Comparison of ENCODE assay signal across 10 cellular contexts in the genomic region with DNA sequence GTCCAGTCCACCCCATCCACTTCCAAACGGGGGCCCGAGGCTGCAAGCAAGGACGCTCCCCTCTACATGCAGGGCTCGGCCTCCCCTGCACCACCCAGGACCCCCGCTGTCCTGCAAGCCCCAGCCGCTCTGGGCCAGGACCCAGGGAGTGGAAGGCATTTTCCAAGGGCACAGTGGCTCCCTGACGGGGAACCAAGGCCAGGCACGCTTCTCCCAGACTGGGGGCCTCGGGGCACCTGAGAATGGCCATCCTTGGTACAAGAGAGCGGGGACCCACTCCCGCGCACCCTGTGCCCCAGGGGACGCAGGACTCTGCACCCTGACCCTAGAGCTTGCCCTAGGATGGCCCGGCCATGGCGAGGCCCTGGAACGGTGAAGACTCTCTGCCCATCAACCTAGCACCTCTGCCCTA. TPM values are rescaled to one million over a fixed set of nuclear protein-coding genes. Genes with fewer than 3 reads are reported as not detected.
DNase-seq lines count a peak whose midpoint lies in the region; ATAC-seq, FAIRE-seq and TF ChIP-seq lines count a peak whose summit lies in the region.
"Had no signal": no experiment of that assay in that cellular context is flagged by ENCODE, and none has a peak within 500 bp of the region (broad histone marks: within the 10 kb centered on the region; RNA-seq: fewer than 3 reads in every experiment).

No MANE protein-coding gene starts in this region.

- FAIRE-seq in GM19239 (lab: Jason Lieb, UNC): no peak

- peaks cover 3% of the 10 kb centered on the region for H3K9me3 Mint-ChIP-seq in T-helper 2 cell treated with Interferon-gamma antibody and Interleukin-4, amounts not matched to agents 5 μg/mL and 100 μg/mL, for 36 hours
- no peaks in the 10 kb centered on the region for H3K9me3 Mint-ChIP-seq in activated T-helper 2 cell treated with anti-CD3 and anti-CD28 coated beads, Interferon-gamma antibody, Interleukin-2, Interleukin-4, amounts not matched to agents 10 μg/mL and 5 μg/mL and 100 μg/mL, durations not matched to agents 14 hours and 24 hours and 36 hours
- H3K9me3 Mint-ChIP-seq: memory B cell had no signal

- H3K9me3 ChIP-seq in liver (ENCODE audit: control insufficient read depth in 4 of 4, low read length in 3 of 4): no peaks in the 10 kb centered on the region

- H3K4me3 ChIP-seq in liver (ENCODE audit: low read depth in 1 of 3, low read length in 3 of 3): peak overlapping the region in 1 of 3 donors; percentile 28

- intact Hi-C loops in activated T-helper 2 cell treated with anti-CD3 and anti-CD28 coated beads, Interferon-gamma antibody, Interleukin-2, Interleukin-4, amounts not matched to agents 10 μg/mL and 5 μg/mL and 100 μg/mL, durations not matched to agents 14 hours and 24 hours and 36 hours (cut with micrococcal nuclease): loop anchor here (10.0 kb wide), 1 partner anchor 619 kb away; no protein-coding TSS in a partner anchor

- WGBS in liver: 95% methylated on average over 16 of the region's 16 CpGs

- no peak overlapping the region for H3K27ac Mint-ChIP-seq in T-helper 2 cell treated with Interferon-gamma antibody and Interleukin-4, amounts not matched to agents 5 μg/mL and 100 μg/mL, for 36 hours
- no peak overlapping the region for H3K27ac Mint-ChIP-seq in activated T-helper 2 cell treated with anti-CD3 and anti-CD28 coated beads, Interferon-gamma antibody, Interleukin-2, Interleukin-4, amounts not matched to agents 10 μg/mL and 5 μg/mL and 100 μg/mL, durations not matched to agents 14 hours and 24 hours and 36 hours
- H3K27ac Mint-ChIP-seq: memory B cell had no signal

- DNase-seq in T-helper 2 cell treated with Interferon-gamma antibody and Interleukin-4, amounts not matched to agents 5 μg/mL and 100 μg/mL, for 36 hours (ENCODE audit: low spot score): no peak
- DNase-seq in T-helper 2 cell (no peak), AG08395 (ENCODE audit: low spot score) (no peak), GM19239 (ENCODE audit: insufficient read length, low spot score) (no peak), occipital lobe (lab: John Stamatoyannopoulos, UW) (no peak)
- no peak for DNase-seq in activated T-helper 2 cell treated with anti-CD3 and anti-CD28 coated beads, Interferon-gamma antibody, Interleukin-2, Interleukin-4, amounts not matched to agents 10 μg/mL and 5 μg/mL and 100 μg/mL, durations not matched to agents 14 hours and 24 hours and 36 hours (ENCODE audit: low spot score)
- DNase-seq in stimulated activated naive CD8-positive, alpha-beta T cell treated with anti-CD3 and anti-CD28 coated beads, Interleukin-15, Interleukin-2, amounts not matched to agents 100 U/mL and 50 U/mL, for 24 hours: no peak

- H3K27me3 ChIP-seq in liver (ENCODE audit: control insufficient read depth in 4 of 4, insufficient read depth in 4 of 4, low read length in 3 of 4): no peaks in the 10 kb centered on the region

- TF ChIP-seq RAD21 in liver (IDR thresholded peaks at IDR 0.05): no peak

- no peak overlapping the region for H3K27ac ChIP-seq in liver (ENCODE audit: low read depth in 1 of 2, low read length in 2 of 2)
- H3K27ac ChIP-seq: KMS-11 had no signal

- H3K36me3 Mint-ChIP-seq in T-helper 2 cell treated with Interferon-gamma antibody and Interleukin-4, amounts not matched to agents 5 μg/mL and 100 μg/mL, for 36 hours (ENCODE audit: low read depth): peaks cover 3% of the 10 kb centered on the region
- H3K36me3 Mint-ChIP-seq in activated T-helper 2 cell treated with anti-CD3 and anti-CD28 coated beads, Interferon-gamma antibody, Interleukin-2, Interleukin-4, amounts not matched to agents 10 μg/mL and 5 μg/mL and 100 μg/mL, durations not matched to agents 14 hours and 24 hours and 36 hours (ENCODE audit: low read depth): peaks cover 1% of the 10 kb centered on the region
- H3K36me3 Mint-ChIP-seq: memory B cell had no signal

- H3K4me3 Mint-ChIP-seq in T-helper 2 cell treated with Interferon-gamma antibody and Interleukin-4, amounts not matched to agents 5 μg/mL and 100 μg/mL, for 36 hours: peak overlapping the region; percentile 85
- H3K4me3 Mint-ChIP-seq in activated T-helper 2 cell treated with anti-CD3 and anti-CD28 coated beads, Interferon-gamma antibody, Interleukin-2, Interleukin-4, amounts not matched to agents 10 μg/mL and 5 μg/mL and 100 μg/mL, durations not matched to agents 14 hours and 24 hours and 36 hours (ENCODE audit: low read depth): peak overlapping the region; percentile 41

- H3K4me1 ChIP-seq in liver (ENCODE audit: control insufficient read depth in 4 of 4, insufficient read depth in 4 of 4, low read length in 3 of 4): peaks cover 0 to 8% (median 2%) of the 10 kb centered on the region in 4 donors

- no peaks in the 10 kb centered on the region for H3K36me3 ChIP-seq in liver (ENCODE audit: control insufficient read depth in 4 of 4, insufficient read depth in 3 of 4, low read depth in 1 of 4, low read length in 3 of 4)

- no peak overlapping the region for H3K9ac ChIP-seq in liver (ENCODE audit: low read depth in 1 of 2, low read length in 2 of 2)
- H3K9ac ChIP-seq: KMS-11 had no signal

- H3K4me1 Mint-ChIP-seq in T-helper 2 cell treated with Interferon-gamma antibody and Interleukin-4, amounts not matched to agents 5 μg/mL and 100 μg/mL, for 36 hours (ENCODE audit: low read depth): peaks cover 12% of the 10 kb centered on the region
- peaks cover 8% of the 10 kb centered on the region for H3K4me1 Mint-ChIP-seq in activated T-helper 2 cell treated with anti-CD3 and anti-CD28 coated beads, Interferon-gamma antibody, Interleukin-2, Interleukin-4, amounts not matched to agents 10 μg/mL and 5 μg/mL and 100 μg/mL, durations not matched to agents 14 hours and 24 hours and 36 hours (ENCODE audit: low read depth)
- H3K4me1 Mint-ChIP-seq: memory B cell had no signal

- no peak for TF ChIP-seq CTCF in liver (IDR thresholded peaks at IDR 0.05; ENCODE audit: low read depth, low read length, missing input control)

- ATAC-seq in stimulated activated naive CD8-positive, alpha-beta T cell treated with anti-CD3 and anti-CD28 coated beads, Interleukin-15, Interleukin-2, amounts not matched to agents 100 U/mL and 50 U/mL, for 24 hours: peak; percentile 5

- H3K27me3 Mint-ChIP-seq in T-helper 2 cell treated with Interferon-gamma antibody and Interleukin-4, amounts not matched to agents 5 μg/mL and 100 μg/mL, for 36 hours (ENCODE audit: low read depth): peaks cover 50% of the 10 kb centered on the region
- peaks cover 39% of the 10 kb centered on the region for H3K27me3 Mint-ChIP-seq in activated T-helper 2 cell treated with anti-CD3 and anti-CD28 coated beads, Interferon-gamma antibody, Interleukin-2, Interleukin-4, amounts not matched to agents 10 μg/mL and 5 μg/mL and 100 μg/mL, durations not matched to agents 14 hours and 24 hours and 36 hours (ENCODE audit: low read depth)

TF ChIP-seq in liver, 16 proteins besides CTCF, POLR2A, EP300 and RAD21:
- TF ChIP-seq, protein P1, sequence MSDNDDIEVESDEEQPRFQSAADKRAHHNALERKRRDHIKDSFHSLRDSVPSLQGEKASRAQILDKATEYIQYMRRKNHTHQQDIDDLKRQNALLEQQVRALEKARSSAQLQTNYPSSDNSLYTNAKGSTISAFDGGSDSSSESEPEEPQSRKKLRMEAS (IDR thresholded peaks at IDR 0.05): peak; percentile 9
- no peak for TF ChIP-seq SP1 (IDR thresholded peaks at IDR 0.05)

RNA-seq across cellular contexts. Expression of a gene that starts 0.5 kb away (rescaled TPM):
- 8.3 and 10.1 TPM in 2 replicates for total RNA-seq in activated T-helper 2 cell treated with anti-CD3 and anti-CD28 coated beads, Interferon-gamma antibody, Interleukin-2, Interleukin-4, amounts not matched to agents 10 μg/mL and 5 μg/mL and 100 μg/mL, durations not matched to agents 14 hours and 24 hours and 36 hours
- total RNA-seq in liver (1 to 10 TPM; 4.7 to 9.4 TPM), occipital lobe (49.0 TPM)
- polyA plus RNA-seq in liver: under 1 TPM; 0.46 to 0.58 TPM
